ENCODE assay signal across 24 cellular contexts in genomic region chr2:105870858-105871257, GRCh38.
A peak's percentile ranks its signal among the peaks of the same experiment; 100 is the strongest.
DNase-seq lines count a peak whose midpoint lies in the region; ATAC-seq and TF ChIP-seq lines count a peak whose summit lies in the region.
"Had no signal": no experiment of that assay in that cellular context is flagged by ENCODE, and none has a peak within 500 bp of the region (broad histone marks: within the 10 kb centered on the region; RNA-seq: fewer than 3 reads in every experiment).

No MANE protein-coding gene starts in this region.

- H3K79me2 ChIP-seq in hepatocyte = peaks cover 98% of the 10 kb centered on the region

- WGBS in hepatocyte (ENCODE audit: low lambda C conversion rate, missing lambda C conversion rate) = 84% methylated on average over 11 of the region's 11 CpGs

- H3K9me3 ChIP-seq in CD4-positive, alpha-beta T cell (ENCODE audit: control insufficient read depth, low read length) = no peaks in the 10 kb centered on the region
- H3K9me3 ChIP-seq in CD8-positive, alpha-beta memory T cell (ENCODE audit: low read length) = no peaks in the 10 kb centered on the region
- H3K9me3 ChIP-seq in hepatocyte (ENCODE audit: low read depth) = no peaks in the 10 kb centered on the region
- H3K9me3 ChIP-seq: left ventricle myocardium inferior, neutrophil, Peyer's patch, psoas muscle, thyroid gland had no signal

- peak overlapping the region; percentile 88 for H3K27ac Mint-ChIP-seq in CD4-positive, alpha-beta T cell
- H3K27ac Mint-ChIP-seq in CD8-positive, alpha-beta memory T cell = peak overlapping the region; percentile 0 to 86 (median 70)
- H3K27ac Mint-ChIP-seq in activated naive CD8-positive, alpha-beta T cell treated with anti-CD3 and anti-CD28 coated beads for 36 hours = peak overlapping the region; percentile 22
- H3K27ac Mint-ChIP-seq in naive B cell = peak overlapping the region in 5 of 6 donors; percentile 16 to 87 (median 65)

- H3K9me3 Mint-ChIP-seq in CD4-positive, alpha-beta T cell = no peaks in the 10 kb centered on the region
- no peaks in the 10 kb centered on the region for H3K9me3 Mint-ChIP-seq in CD8-positive, alpha-beta memory T cell
- H3K9me3 Mint-ChIP-seq in activated naive CD8-positive, alpha-beta T cell treated with anti-CD3 and anti-CD28 coated beads for 36 hours = no peaks in the 10 kb centered on the region
- H3K9me3 Mint-ChIP-seq in naive B cell = no peaks in the 10 kb centered on the region

- peaks cover 95% of the 10 kb centered on the region for H3K4me1 Mint-ChIP-seq in CD4-positive, alpha-beta T cell (ENCODE audit: low read depth)
- peaks cover 87 to 100% (median 97%) of the 10 kb centered on the region in 3 donors for H3K4me1 Mint-ChIP-seq in CD8-positive, alpha-beta memory T cell
- peaks cover 93% of the 10 kb centered on the region for H3K4me1 Mint-ChIP-seq in activated naive CD8-positive, alpha-beta T cell treated with anti-CD3 and anti-CD28 coated beads for 36 hours
- H3K4me1 Mint-ChIP-seq in naive B cell = peaks cover 59 to 91% (median 89%) of the 10 kb centered on the region in 3 donors

- CTCF ChIA-PET in CD4-positive, alpha-beta T cell (lab: Charles Lee) = no interaction called here
- CTCF ChIA-PET in CD8-positive, alpha-beta memory T cell (lab: Charles Lee) = no interaction called here

- H3K36me3 Mint-ChIP-seq in CD4-positive, alpha-beta T cell (ENCODE audit: low read depth) = peaks cover 70% of the 10 kb centered on the region
- peaks cover 0 to 44% (median 13%) of the 10 kb centered on the region in 3 donors for H3K36me3 Mint-ChIP-seq in CD8-positive, alpha-beta memory T cell
- H3K36me3 Mint-ChIP-seq in activated naive CD8-positive, alpha-beta T cell treated with anti-CD3 and anti-CD28 coated beads for 36 hours = peaks cover 52% of the 10 kb centered on the region
- H3K36me3 Mint-ChIP-seq in naive B cell = peaks cover 19 to 22% of the 10 kb centered on the region in 2 donors

- peaks cover 54% of the 10 kb centered on the region for H4K20me1 ChIP-seq in hepatocyte (ENCODE audit: insufficient read depth, poor library complexity, severe bottlenecking)

- DNase-seq in CD4-positive, alpha-beta T cell = no peak
- no peak for DNase-seq in CD8-positive, alpha-beta memory T cell
- no peak for DNase-seq in activated naive CD8-positive, alpha-beta T cell treated with anti-CD3 and anti-CD28 coated beads for 36 hours
- DNase-seq in naive B cell = no peak
- no peak for DNase-seq in NCI-H2227 treated with DMSO at 0.1 percent for 48 hours (lab: John Stamatoyannopoulos, UW)
- DNase-seq in hepatocyte (ENCODE audit: low spot score) = no peak
- DNase-seq: activated CD8-positive, alpha-beta memory T cell treated with anti-CD3 and anti-CD28 coated beads, Interleukin-2, amount 50 U/mL, for 48 hours; activated gamma-delta T cell treated with Interleukin-2 at 50 U/mL for 16 hours; central memory CD4-positive, alpha-beta T cell; DMS79; erythroblast; foreskin melanocyte; H7; hippocampal formation; left ventricle myocardium inferior; NCI-H1105 treated with DMSO at 0.1 percent for 48 hours; NCI-H2107; NCI-H510A; Peyer's patch; psoas muscle; thyroid gland had no signal

- H3K36me3 ChIP-seq in CD8-positive, alpha-beta memory T cell (ENCODE audit: insufficient read depth, low read length) = no peaks in the 10 kb centered on the region
- H3K36me3 ChIP-seq in hepatocyte (replicated peaks; ENCODE audit: insufficient read depth, low read depth) = no peaks in the 10 kb centered on the region
- H3K36me3 ChIP-seq: left ventricle myocardium inferior, Peyer's patch, thyroid gland had no signal

- H3K4me1 ChIP-seq in CD8-positive, alpha-beta memory T cell (ENCODE audit: insufficient read depth, low read length) = peaks cover 91% of the 10 kb centered on the region
- H3K4me1 ChIP-seq in hepatocyte (ENCODE audit: insufficient read depth) = peaks cover 25% of the 10 kb centered on the region

- intact Hi-C loops in CD4-positive, alpha-beta T cell (cut with DNase I, micrococcal nuclease) = no loop called here

- no peaks in the 10 kb centered on the region for H3K9me2 ChIP-seq in hepatocyte (replicated peaks; ENCODE audit: insufficient read depth)

- H3K27me3 ChIP-seq in CD4-positive, alpha-beta T cell (ENCODE audit: control insufficient read depth, insufficient read depth, low read length) = no peaks in the 10 kb centered on the region
- H3K27me3 ChIP-seq in CD8-positive, alpha-beta memory T cell (ENCODE audit: insufficient read depth, low read length, poor library complexity, severe bottlenecking) = no peaks in the 10 kb centered on the region
- H3K27me3 ChIP-seq in hepatocyte = no peaks in the 10 kb centered on the region
- H3K27me3 ChIP-seq: neutrophil, Peyer's patch, thyroid gland had no signal

- TF ChIP-seq CTCF in CD4-positive, alpha-beta T cell (IDR thresholded peaks at IDR 0.05) = no peak
- no peak for TF ChIP-seq CTCF in hepatocyte (IDR thresholded peaks at IDR 0.05; ENCODE audit: poor library complexity)

- H3K4me2 ChIP-seq in hepatocyte = no peak overlapping the region

- POLR2A ChIA-PET in CD4-positive, alpha-beta T cell (lab: Charles Lee) = interaction anchor here (1.4 kb wide), 1 partner anchor 73 kb away, joined by 6 read pairs; no protein-coding TSS in a partner anchor
- POLR2A ChIA-PET in CD8-positive, alpha-beta memory T cell (lab: Charles Lee) = no interaction called here

- ATAC-seq in CD4-positive, alpha-beta T cell (ENCODE audit: poor library complexity) = no peak
- no peak for ATAC-seq in naive B cell (ENCODE audit: low read depth in 2 of 2)
- ATAC-seq in GM19452 (IDR thresholded peaks at IDR 0.05; ENCODE audit: unreplicated experiment) = no peak
- ATAC-seq: activated CD4-positive, CD25-positive, alpha-beta regulatory T cell treated with anti-CD3 and anti-CD28 coated beads, Interleukin-2, amount 50 U/mL, for 24 hours; psoas muscle had no signal

- no peak overlapping the region for H2AFZ ChIP-seq in hepatocyte

- no peaks in the 10 kb centered on the region for H3K27me3 Mint-ChIP-seq in CD4-positive, alpha-beta T cell
- H3K27me3 Mint-ChIP-seq in CD8-positive, alpha-beta memory T cell = peaks cover 0 to 1% of the 10 kb centered on the region in 2 donors
- no peaks in the 10 kb centered on the region for H3K27me3 Mint-ChIP-seq in activated naive CD8-positive, alpha-beta T cell treated with anti-CD3 and anti-CD28 coated beads for 36 hours
- H3K27me3 Mint-ChIP-seq in naive B cell = no peaks in the 10 kb centered on the region

- no peak overlapping the region for H3K4me3 ChIP-seq in CD8-positive, alpha-beta memory T cell (ENCODE audit: low read length)
- H3K4me3 ChIP-seq in hepatocyte = no peak overlapping the region
- H3K4me3 ChIP-seq: left ventricle myocardium inferior, Peyer's patch, psoas muscle, thyroid gland had no signal

- no peak overlapping the region for H3K27ac ChIP-seq in CD4-positive, alpha-beta T cell (ENCODE audit: low read depth, low read length)
- H3K27ac ChIP-seq in CD8-positive, alpha-beta memory T cell (ENCODE audit: low read depth, low read length) = no peak overlapping the region
- no peak overlapping the region for H3K27ac ChIP-seq in hepatocyte
- H3K27ac ChIP-seq: left ventricle myocardium inferior, neutrophil, Peyer's patch, psoas muscle, thyroid gland had no signal

- peak overlapping the region; percentile 31 for H3K4me3 Mint-ChIP-seq in CD4-positive, alpha-beta T cell
- peak overlapping the region in 6 of 7 donors; percentile 5 to 78 (median 63) for H3K4me3 Mint-ChIP-seq in CD8-positive, alpha-beta memory T cell
- H3K4me3 Mint-ChIP-seq in activated naive CD8-positive, alpha-beta T cell treated with anti-CD3 and anti-CD28 coated beads for 36 hours = no peak overlapping the region
- H3K4me3 Mint-ChIP-seq in naive B cell = no peak overlapping the region

Comparison
In these comparisons a context has a peak if more than half of its experiments do, and no peak if none do; other contexts are left out.
1. H3K27ac Mint-ChIP-seq: peak in every context shown above with its lines; median percentile 88 in CD4-positive, alpha-beta T cell; 70 in CD8-positive, alpha-beta memory T cell; 65 in naive B cell; 22 in activated naive CD8-positive, alpha-beta T cell treated with anti-CD3 and anti-CD28 coated beads for 36 hours.
2. H3K4me3 Mint-ChIP-seq: peak in CD4-positive, alpha-beta T cell (single experiment) and CD8-positive, alpha-beta memory T cell (6 of 7); none in activated naive CD8-positive, alpha-beta T cell treated with anti-CD3 and anti-CD28 coated beads for 36 hours (single experiment) and naive B cell (0 of 8).